In the genomic region with DNA sequence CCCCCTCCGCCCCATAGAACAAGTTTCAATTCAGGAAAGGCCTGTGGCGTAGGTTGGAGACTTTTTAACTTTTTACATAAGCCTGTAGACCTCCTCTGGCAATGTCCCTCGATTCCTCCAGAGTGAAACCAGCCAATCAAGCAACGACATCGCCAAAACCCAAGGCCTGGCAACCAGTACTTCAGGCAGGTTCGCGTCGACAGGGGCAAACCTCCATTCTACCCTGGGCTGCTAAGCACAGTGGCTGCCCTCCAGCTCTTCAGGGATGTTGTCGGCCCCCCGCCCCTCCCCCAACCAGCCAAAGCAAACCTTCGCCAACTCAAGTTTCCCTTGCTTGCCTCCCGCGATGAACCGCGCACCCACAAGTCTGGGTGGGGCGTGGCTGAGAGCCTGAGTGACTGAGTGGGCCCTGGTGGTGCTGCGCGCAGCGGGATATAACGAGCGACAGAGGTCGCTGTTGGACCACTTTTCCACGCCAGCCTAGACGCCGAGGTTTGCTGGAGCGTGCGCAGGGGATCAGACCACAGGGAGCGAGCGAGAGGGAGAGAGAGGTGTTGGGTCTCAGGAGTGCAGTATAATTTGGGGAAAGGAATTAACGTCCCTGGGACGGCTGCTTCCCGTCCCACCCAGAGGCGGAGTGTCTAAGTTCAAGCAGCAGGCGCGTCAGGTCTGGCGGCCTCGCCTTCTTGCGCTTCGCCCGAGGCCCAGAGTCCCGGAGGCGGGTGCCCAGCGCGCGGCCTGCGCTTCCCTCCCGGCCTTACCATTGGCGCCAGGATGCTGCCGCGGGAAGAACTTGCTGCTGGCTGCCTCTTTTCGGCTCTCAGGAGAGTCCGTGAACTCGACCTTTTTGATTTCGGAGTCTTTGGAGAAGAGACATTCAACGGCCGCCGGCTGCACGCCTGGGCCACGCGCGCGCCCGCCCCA, we compare ENCODE assay signal across 7 cellular contexts. TPM values are rescaled to one million over a fixed set of nuclear protein-coding genes. Genes with fewer than 3 reads are reported as not detected.
A peak's percentile ranks its signal among the peaks of the same experiment; 100 is the strongest.
DNase-seq lines count a peak whose midpoint lies in the region; ATAC-seq and TF ChIP-seq lines count a peak whose summit lies in the region.

No MANE protein-coding gene starts in this region.

- peak; percentile 99 for ATAC-seq in GM21390 (IDR thresholded peaks at IDR 0.05; ENCODE audit: unreplicated experiment)
- peak; percentile 81 for ATAC-seq in stimulated activated effector memory CD8-positive, alpha-beta T cell treated with anti-CD3 and anti-CD28 coated beads, Interleukin-12 subunit alpha, Interleukin-12 subunit beta, amount 100 ng/mL, for 72 hours

- peak overlapping the region; percentile 41 for H3K4me3 Mint-ChIP-seq in dendritic cell treated with granulocyte-macrophage colony-stimulating factor and Interleukin-4, amounts not matched to agents 40 ng/mL and 50 ng/mL, for 4 days
- H3K4me3 Mint-ChIP-seq in stimulated activated effector memory CD8-positive, alpha-beta T cell treated with anti-CD3 and anti-CD28 coated beads, Interleukin-12 subunit alpha, Interleukin-12 subunit beta, amount 100 ng/mL, for 72 hours = peak overlapping the region; percentile 41

- H3K4me3 ChIP-seq in liver (ENCODE audit: low read depth in 1 of 3, low read length in 3 of 3) = peak overlapping the region in 1 of 3 donors; percentile 38

- no peaks in the 10 kb centered on the region for H3K36me3 Mint-ChIP-seq in dendritic cell treated with granulocyte-macrophage colony-stimulating factor and Interleukin-4, amounts not matched to agents 40 ng/mL and 50 ng/mL, for 4 days (ENCODE audit: low read depth)
- peaks cover 13% of the 10 kb centered on the region for H3K36me3 Mint-ChIP-seq in stimulated activated effector memory CD8-positive, alpha-beta T cell treated with anti-CD3 and anti-CD28 coated beads, Interleukin-12 subunit alpha, Interleukin-12 subunit beta, amount 100 ng/mL, for 72 hours

- H3K36me3 ChIP-seq in liver (ENCODE audit: control insufficient read depth in 4 of 4, insufficient read depth in 3 of 4, low read depth in 1 of 4, low read length in 3 of 4) = no peaks in the 10 kb centered on the region

- H3K9me3 ChIP-seq in liver (ENCODE audit: control insufficient read depth in 4 of 4, low read length in 3 of 4) = no peaks in the 10 kb centered on the region

- H3K4me1 ChIP-seq in liver (ENCODE audit: control insufficient read depth in 4 of 4, insufficient read depth in 4 of 4, low read length in 3 of 4) = peaks cover 11 to 25% (median 15%) of the 10 kb centered on the region in 4 donors

- no peaks in the 10 kb centered on the region for H3K9me3 Mint-ChIP-seq in dendritic cell treated with granulocyte-macrophage colony-stimulating factor and Interleukin-4, amounts not matched to agents 40 ng/mL and 50 ng/mL, for 4 days
- no peaks in the 10 kb centered on the region for H3K9me3 Mint-ChIP-seq in stimulated activated effector memory CD8-positive, alpha-beta T cell treated with anti-CD3 and anti-CD28 coated beads, Interleukin-12 subunit alpha, Interleukin-12 subunit beta, amount 100 ng/mL, for 72 hours

- WGBS in liver = 4% methylated on average over 63 of the region's 63 CpGs

- H3K27ac ChIP-seq in RWPE1 = no peak overlapping the region
- no peak overlapping the region for H3K27ac ChIP-seq in liver (ENCODE audit: low read depth in 1 of 2, low read length in 2 of 2)

- peak; percentile 32 for DNase-seq in GM04503 (ENCODE audit: low read depth)
- peak; percentile 84 for DNase-seq in HT-29 (ENCODE audit: low spot score)
- DNase-seq in RWPE1 (ENCODE audit: low spot score) = peak; percentile 76
- no peak for DNase-seq in stimulated activated effector memory CD8-positive, alpha-beta T cell treated with anti-CD3 and anti-CD28 coated beads, Interleukin-12 subunit alpha, Interleukin-12 subunit beta, amount 100 ng/mL, for 72 hours (ENCODE audit: low spot score in 2 of 2)

- H3K27ac Mint-ChIP-seq in dendritic cell treated with granulocyte-macrophage colony-stimulating factor and Interleukin-4, amounts not matched to agents 40 ng/mL and 50 ng/mL, for 4 days = no peak overlapping the region
- H3K27ac Mint-ChIP-seq in stimulated activated effector memory CD8-positive, alpha-beta T cell treated with anti-CD3 and anti-CD28 coated beads, Interleukin-12 subunit alpha, Interleukin-12 subunit beta, amount 100 ng/mL, for 72 hours = no peak overlapping the region

- intact Hi-C loops in dendritic cell treated with granulocyte-macrophage colony-stimulating factor and Interleukin-4, amounts not matched to agents 40 ng/mL and 50 ng/mL, for 4 days (cut with micrococcal nuclease) = loop anchor here (1.0 to 10.0 kb wide), 2 partner anchors 651 to 1013 kb away; no protein-coding TSS in a partner anchor

- TF ChIP-seq RAD21 in liver (IDR thresholded peaks at IDR 0.05) = peak; percentile 88

- TF ChIP-seq CTCF in RWPE1 (conservative IDR thresholded peaks at IDR 0.05; ENCODE audit: low read depth) (peak; percentile 63), liver (IDR thresholded peaks at IDR 0.05; ENCODE audit: low read depth, low read length, missing input control) (peak; percentile 72)

- peaks cover 15% of the 10 kb centered on the region for H3K4me1 Mint-ChIP-seq in dendritic cell treated with granulocyte-macrophage colony-stimulating factor and Interleukin-4, amounts not matched to agents 40 ng/mL and 50 ng/mL, for 4 days (ENCODE audit: low read depth)
- H3K4me1 Mint-ChIP-seq in stimulated activated effector memory CD8-positive, alpha-beta T cell treated with anti-CD3 and anti-CD28 coated beads, Interleukin-12 subunit alpha, Interleukin-12 subunit beta, amount 100 ng/mL, for 72 hours = peaks cover 14% of the 10 kb centered on the region

- peaks cover 91% of the 10 kb centered on the region for H3K27me3 Mint-ChIP-seq in dendritic cell treated with granulocyte-macrophage colony-stimulating factor and Interleukin-4, amounts not matched to agents 40 ng/mL and 50 ng/mL, for 4 days

- H3K27me3 ChIP-seq in liver (ENCODE audit: control insufficient read depth in 4 of 4, insufficient read depth in 4 of 4, low read length in 3 of 4) = peaks cover 0 to 54% (median 21%) of the 10 kb centered on the region in 4 donors

- CTCF ChIA-PET in RWPE1 (lab: Yijun Ruan, JAX) = interaction anchor here (0.6 to 2.0 kb wide), 3 partner anchors 335 to 848 kb away, joined by 4 to 6 read pairs (median 5); no protein-coding TSS in a partner anchor

- H3K9ac ChIP-seq in liver (ENCODE audit: low read depth in 1 of 2, low read length in 2 of 2) = no peak overlapping the region

- POLR2A ChIA-PET in RWPE1 (lab: Yijun Ruan, JAX; ENCODE audit: low non-redundant PET) = no interaction called here

TF ChIP-seq in liver, 16 proteins besides CTCF, POLR2A, EP300 and RAD21 (continues in another document):
- TF ChIP-seq JUND (IDR thresholded peaks at IDR 0.05) (no peak), SP1 (IDR thresholded peaks at IDR 0.05) (no peak), FOXA2 (IDR thresholded peaks at IDR 0.05) (no peak), EGR1 (IDR thresholded peaks at IDR 0.05; ENCODE audit: low read depth in 2 of 2) (no peak), FOXA1 (IDR thresholded peaks at IDR 0.05) (no peak), RXRA (IDR thresholded peaks at IDR 0.05) (no peak), HNF4A (conservative IDR thresholded peaks at IDR 0.05) (no peak), HNF4G (IDR thresholded peaks at IDR 0.05) (no peak), NR2F2 (IDR thresholded peaks at IDR 0.05) (no peak), GABPA (IDR thresholded peaks at IDR 0.05 in 1 of 2, conservative IDR thresholded peaks at IDR 0.05 in 1 of 2) (no peak), YY1 (IDR thresholded peaks at IDR 0.05) (no peak), TAF1 (conservative IDR thresholded peaks at IDR 0.05) (no peak)
- TF ChIP-seq, protein P1, sequence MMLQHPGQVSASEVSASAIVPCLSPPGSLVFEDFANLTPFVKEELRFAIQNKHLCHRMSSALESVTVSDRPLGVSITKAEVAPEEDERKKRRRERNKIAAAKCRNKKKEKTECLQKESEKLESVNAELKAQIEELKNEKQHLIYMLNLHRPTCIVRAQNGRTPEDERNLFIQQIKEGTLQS (IDR thresholded peaks at IDR 0.05) = no peak
- TF ChIP-seq, protein P2, sequence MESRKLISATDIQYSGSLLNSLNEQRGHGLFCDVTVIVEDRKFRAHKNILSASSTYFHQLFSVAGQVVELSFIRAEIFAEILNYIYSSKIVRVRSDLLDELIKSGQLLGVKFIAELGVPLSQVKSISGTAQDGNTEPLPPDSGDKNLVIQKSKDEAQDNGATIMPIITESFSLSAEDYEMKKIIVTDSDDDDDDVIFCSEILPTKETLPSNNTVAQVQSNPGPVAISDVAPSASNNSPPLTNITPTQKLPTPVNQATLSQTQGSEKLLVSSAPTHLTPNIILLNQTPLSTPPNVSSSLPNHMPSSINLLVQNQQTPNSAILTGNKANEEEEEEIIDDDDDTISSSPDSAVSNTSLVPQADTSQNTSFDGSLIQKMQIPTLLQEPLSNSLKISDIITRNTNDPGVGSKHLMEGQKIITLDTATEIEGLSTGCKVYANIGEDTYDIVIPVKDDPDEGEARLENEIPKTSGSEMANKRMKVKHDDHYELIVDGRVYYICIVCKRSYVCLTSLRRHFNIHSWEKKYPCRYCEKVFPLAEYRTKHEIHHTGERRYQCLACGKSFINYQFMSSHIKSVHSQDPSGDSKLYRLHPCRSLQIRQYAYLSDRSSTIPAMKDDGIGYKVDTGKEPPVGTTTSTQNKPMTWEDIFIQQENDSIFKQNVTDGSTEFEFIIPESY (IDR thresholded peaks at IDR 0.05) = no peak
- TF ChIP-seq, protein P3, sequence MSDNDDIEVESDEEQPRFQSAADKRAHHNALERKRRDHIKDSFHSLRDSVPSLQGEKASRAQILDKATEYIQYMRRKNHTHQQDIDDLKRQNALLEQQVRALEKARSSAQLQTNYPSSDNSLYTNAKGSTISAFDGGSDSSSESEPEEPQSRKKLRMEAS (IDR thresholded peaks at IDR 0.05) = no peak

RNA-seq across cellular contexts. Expression of a gene that starts 9.0 kb away (rescaled TPM):
- total RNA-seq in HT-29 (2014; rRNA removed; shearing (Covaris generic)) = 8.6 and 10.3 TPM in 2 replicates
- not detected for total RNA-seq in liver
- under 1 TPM in 1 of 2 donors, not detected in 1; 0.06 TPM for polyA plus RNA-seq in liver

Comparison
In these comparisons a context has a peak if more than half of its experiments do, and no peak if none do; other contexts are left out.
1. DNase-seq: peak in GM04503 (single experiment), HT-29 (single experiment) and RWPE1 (single experiment); none in stimulated activated effector memory CD8-positive, alpha-beta T cell treated with anti-CD3 and anti-CD28 coated beads, Interleukin-12 subunit alpha, Interleukin-12 subunit beta, amount 100 ng/mL, for 72 hours (0 of 2).